In the genomic region with DNA sequence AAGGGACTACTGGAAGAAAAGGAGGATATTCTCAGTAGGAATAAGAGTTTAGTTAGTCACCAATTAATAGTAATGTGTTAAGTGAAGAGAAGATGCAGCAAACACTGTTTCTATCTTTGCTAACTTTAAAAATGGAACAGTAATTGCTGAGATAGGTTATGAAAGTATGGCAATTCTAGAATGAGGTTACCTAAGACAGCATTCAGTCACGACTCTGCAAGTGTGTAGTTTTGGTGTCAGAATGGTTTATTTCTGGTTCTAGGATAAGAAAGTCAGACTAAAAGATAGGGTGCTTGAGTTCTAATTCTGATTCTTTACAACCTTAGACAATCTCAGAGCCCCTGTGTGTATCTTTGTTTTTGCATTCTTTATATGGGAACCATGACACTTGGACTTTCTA, we compare ENCODE assay signal across 27 cellular contexts.
"Had no signal": no experiment of that assay in that cellular context is flagged by ENCODE, and none has a peak within 500 bp of the region (broad histone marks: within the 10 kb centered on the region; RNA-seq: fewer than 3 reads in every experiment).

No MANE protein-coding gene starts in this region.

- H3K9ac ChIP-seq: neural progenitor cell, parathyroid adenoma had no signal

- H3K36me3 ChIP-seq: left lung, neural progenitor cell, neutrophil, right atrium auricular region, right lobe of liver, tibial nerve, uterus had no signal

- H3K4me2 ChIP-seq: neural progenitor cell, smooth muscle cell had no signal

- H3K27me3 ChIP-seq: left lung, neural progenitor cell, neutrophil, right atrium auricular region, right lobe of liver, tibial nerve, uterus had no signal

- H3K79me2 ChIP-seq: parathyroid adenoma had no signal

- H3K27ac ChIP-seq: left lung, neural progenitor cell, neutrophil, parathyroid adenoma, psoas muscle, right atrium auricular region, right lobe of liver, tibial nerve, uterus had no signal

- H3K4me3 ChIP-seq: left lung, lung, neural progenitor cell, psoas muscle, right atrium auricular region, right lobe of liver, smooth muscle cell, tibial nerve, uterus had no signal

- H3K4me1 ChIP-seq: left lung, neural progenitor cell, parathyroid adenoma, psoas muscle, right atrium auricular region, right lobe of liver, tibial nerve, uterus had no signal

- ATAC-seq: left colon; left lung; natural killer cell; psoas muscle; right lobe of liver; stimulated activated memory B cell treated with anti-CD40 and anti-IgM and Interleukin-4, amounts not matched to agents 10 μg/mL and 1 μg/mL and 100 μg/mL, for 72 hours; stimulated activated naive CD8-positive, alpha-beta T cell treated with anti-CD3 and anti-CD28 coated beads, Interleukin-15, amount 100 ng/mL, for 72 hours had no signal

- H2AFZ ChIP-seq: neural progenitor cell, parathyroid adenoma had no signal

- DNase-seq: immature natural killer cell; kidney; left colon; left lung; mesendoderm; naive B cell; natural killer cell; nephron progenitor cell; occipital lobe; psoas muscle; right lobe of liver; stimulated activated CD4-positive, alpha-beta T cell treated with anti-CD3 and anti-CD28 coated beads, Interleukin-1b, Interleukin-23, amount 100 ng/mL, for 48 hours; stimulated activated CD4-positive, alpha-beta T cell treated with anti-CD3 and anti-CD28 coated beads, Interleukin-2, amount 100 ng/mL, for 48 hours; stimulated activated CD4-positive, alpha-beta T cell treated with anti-CD3 and anti-CD28 coated beads, Interleukin-4, amount 100 ng/mL, for 4 hours; stimulated activated CD8-positive, alpha-beta memory T cell treated with anti-CD3 and anti-CD28 coated beads, Interleukin-4, amount 100 ng/mL, for 48 hours; stimulated activated naive CD4-positive, alpha-beta T cell treated with Interleukin-2 at 50 U/mL for 16 hours; stimulated activated naive CD8-positive, alpha-beta T cell treated with anti-CD3 and anti-CD28 coated beads, Interleukin-15, amount 100 ng/mL, for 72 hours; substantia nigra; uterus had no signal

- H3K9me3 ChIP-seq: left lung, neutrophil, psoas muscle, right atrium auricular region, right lobe of liver, tibial nerve, uterus had no signal
